1 cellular context compared by ENCODE assay signal in genomic region chr10:103336370-103336769, GRCh38.
TF ChIP-seq lines count a peak whose summit lies in the region.

No MANE protein-coding gene starts in this region.

TF ChIP-seq in HepG2, 621 proteins besides CTCF, POLR2A, EP300 and RAD21:
- TF ChIP-seq MAFF (IDR thresholded peaks at IDR 0.05; ENCODE audit: low read depth, low read length) (peak; percentile 70), AGO1 (IDR thresholded peaks at IDR 0.05; ENCODE audit: low read depth, low read length, poor library complexity, severe bottlenecking) (no peak), MAFK (conservative IDR thresholded peaks at IDR 0.05 in 1 of 2, IDR thresholded peaks at IDR 0.05 in 1 of 2; ENCODE audit: low read length in 2 of 2) (peak; percentile 63 to 81), PITX1 (CRISPR knock-in tag; IDR thresholded peaks at IDR 0.05) (no peak), KMT2A (CRISPR knock-in tag; IDR thresholded peaks at IDR 0.05) (no peak), ZFP1 (CRISPR knock-in tag; IDR thresholded peaks at IDR 0.05) (no peak)
- TF ChIP-seq, protein P1, sequence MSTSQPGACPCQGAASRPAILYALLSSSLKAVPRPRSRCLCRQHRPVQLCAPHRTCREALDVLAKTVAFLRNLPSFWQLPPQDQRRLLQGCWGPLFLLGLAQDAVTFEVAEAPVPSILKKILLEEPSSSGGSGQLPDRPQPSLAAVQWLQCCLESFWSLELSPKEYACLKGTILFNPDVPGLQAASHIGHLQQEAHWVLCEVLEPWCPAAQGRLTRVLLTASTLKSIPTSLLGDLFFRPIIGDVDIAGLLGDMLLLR (CRISPR knock-in tag; IDR thresholded peaks at IDR 0.05) = no peak
